Comparison of ENCODE assay signal across 1 cellular context in the genomic region with DNA sequence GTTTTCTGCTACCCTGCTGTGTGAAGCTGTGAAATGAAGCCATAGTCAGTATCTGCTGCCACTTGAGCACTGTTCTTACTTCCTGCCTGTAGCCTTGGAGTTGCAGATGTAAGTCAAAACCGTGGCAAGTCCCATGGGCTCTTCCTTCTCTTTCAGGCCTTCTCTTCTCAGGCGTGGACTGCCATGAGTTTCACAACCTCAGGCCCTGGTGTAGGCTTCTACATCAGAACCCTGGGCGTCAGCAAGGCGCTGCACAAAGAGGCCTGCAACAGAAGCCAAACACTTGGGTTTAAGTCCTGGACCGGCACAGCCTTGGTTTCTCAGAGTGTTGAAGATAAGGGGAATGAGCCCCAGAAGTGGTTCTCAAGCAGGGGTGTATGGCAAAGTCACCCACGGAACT.
TF ChIP-seq lines count a peak whose summit lies in the region.

No MANE protein-coding gene starts in this region.

TF ChIP-seq in H1, 55 proteins besides CTCF, POLR2A, EP300 and RAD21:
- TF ChIP-seq FOSL1 (IDR thresholded peaks at IDR 0.05; ENCODE audit: insufficient read depth, low read depth, low read length) (no peak), KDM5A (IDR thresholded peaks at IDR 0.05; ENCODE audit: low read length) (no peak), EGR1 (IDR thresholded peaks at IDR 0.05; ENCODE audit: borderline replicate concordance, low read depth, low read length) (no peak), BACH1 (IDR thresholded peaks at IDR 0.05; ENCODE audit: low read length) (no peak), BCL11A (IDR thresholded peaks at IDR 0.05; ENCODE audit: low read depth in 2 of 2, low read length in 2 of 2) (no peak), POU5F1 (IDR thresholded peaks at IDR 0.05; ENCODE audit: low read depth, low read length) (no peak), CBX5 (IDR thresholded peaks at IDR 0.05; ENCODE audit: low read depth, low read length) (no peak)
- TF ChIP-seq, protein P1, sequence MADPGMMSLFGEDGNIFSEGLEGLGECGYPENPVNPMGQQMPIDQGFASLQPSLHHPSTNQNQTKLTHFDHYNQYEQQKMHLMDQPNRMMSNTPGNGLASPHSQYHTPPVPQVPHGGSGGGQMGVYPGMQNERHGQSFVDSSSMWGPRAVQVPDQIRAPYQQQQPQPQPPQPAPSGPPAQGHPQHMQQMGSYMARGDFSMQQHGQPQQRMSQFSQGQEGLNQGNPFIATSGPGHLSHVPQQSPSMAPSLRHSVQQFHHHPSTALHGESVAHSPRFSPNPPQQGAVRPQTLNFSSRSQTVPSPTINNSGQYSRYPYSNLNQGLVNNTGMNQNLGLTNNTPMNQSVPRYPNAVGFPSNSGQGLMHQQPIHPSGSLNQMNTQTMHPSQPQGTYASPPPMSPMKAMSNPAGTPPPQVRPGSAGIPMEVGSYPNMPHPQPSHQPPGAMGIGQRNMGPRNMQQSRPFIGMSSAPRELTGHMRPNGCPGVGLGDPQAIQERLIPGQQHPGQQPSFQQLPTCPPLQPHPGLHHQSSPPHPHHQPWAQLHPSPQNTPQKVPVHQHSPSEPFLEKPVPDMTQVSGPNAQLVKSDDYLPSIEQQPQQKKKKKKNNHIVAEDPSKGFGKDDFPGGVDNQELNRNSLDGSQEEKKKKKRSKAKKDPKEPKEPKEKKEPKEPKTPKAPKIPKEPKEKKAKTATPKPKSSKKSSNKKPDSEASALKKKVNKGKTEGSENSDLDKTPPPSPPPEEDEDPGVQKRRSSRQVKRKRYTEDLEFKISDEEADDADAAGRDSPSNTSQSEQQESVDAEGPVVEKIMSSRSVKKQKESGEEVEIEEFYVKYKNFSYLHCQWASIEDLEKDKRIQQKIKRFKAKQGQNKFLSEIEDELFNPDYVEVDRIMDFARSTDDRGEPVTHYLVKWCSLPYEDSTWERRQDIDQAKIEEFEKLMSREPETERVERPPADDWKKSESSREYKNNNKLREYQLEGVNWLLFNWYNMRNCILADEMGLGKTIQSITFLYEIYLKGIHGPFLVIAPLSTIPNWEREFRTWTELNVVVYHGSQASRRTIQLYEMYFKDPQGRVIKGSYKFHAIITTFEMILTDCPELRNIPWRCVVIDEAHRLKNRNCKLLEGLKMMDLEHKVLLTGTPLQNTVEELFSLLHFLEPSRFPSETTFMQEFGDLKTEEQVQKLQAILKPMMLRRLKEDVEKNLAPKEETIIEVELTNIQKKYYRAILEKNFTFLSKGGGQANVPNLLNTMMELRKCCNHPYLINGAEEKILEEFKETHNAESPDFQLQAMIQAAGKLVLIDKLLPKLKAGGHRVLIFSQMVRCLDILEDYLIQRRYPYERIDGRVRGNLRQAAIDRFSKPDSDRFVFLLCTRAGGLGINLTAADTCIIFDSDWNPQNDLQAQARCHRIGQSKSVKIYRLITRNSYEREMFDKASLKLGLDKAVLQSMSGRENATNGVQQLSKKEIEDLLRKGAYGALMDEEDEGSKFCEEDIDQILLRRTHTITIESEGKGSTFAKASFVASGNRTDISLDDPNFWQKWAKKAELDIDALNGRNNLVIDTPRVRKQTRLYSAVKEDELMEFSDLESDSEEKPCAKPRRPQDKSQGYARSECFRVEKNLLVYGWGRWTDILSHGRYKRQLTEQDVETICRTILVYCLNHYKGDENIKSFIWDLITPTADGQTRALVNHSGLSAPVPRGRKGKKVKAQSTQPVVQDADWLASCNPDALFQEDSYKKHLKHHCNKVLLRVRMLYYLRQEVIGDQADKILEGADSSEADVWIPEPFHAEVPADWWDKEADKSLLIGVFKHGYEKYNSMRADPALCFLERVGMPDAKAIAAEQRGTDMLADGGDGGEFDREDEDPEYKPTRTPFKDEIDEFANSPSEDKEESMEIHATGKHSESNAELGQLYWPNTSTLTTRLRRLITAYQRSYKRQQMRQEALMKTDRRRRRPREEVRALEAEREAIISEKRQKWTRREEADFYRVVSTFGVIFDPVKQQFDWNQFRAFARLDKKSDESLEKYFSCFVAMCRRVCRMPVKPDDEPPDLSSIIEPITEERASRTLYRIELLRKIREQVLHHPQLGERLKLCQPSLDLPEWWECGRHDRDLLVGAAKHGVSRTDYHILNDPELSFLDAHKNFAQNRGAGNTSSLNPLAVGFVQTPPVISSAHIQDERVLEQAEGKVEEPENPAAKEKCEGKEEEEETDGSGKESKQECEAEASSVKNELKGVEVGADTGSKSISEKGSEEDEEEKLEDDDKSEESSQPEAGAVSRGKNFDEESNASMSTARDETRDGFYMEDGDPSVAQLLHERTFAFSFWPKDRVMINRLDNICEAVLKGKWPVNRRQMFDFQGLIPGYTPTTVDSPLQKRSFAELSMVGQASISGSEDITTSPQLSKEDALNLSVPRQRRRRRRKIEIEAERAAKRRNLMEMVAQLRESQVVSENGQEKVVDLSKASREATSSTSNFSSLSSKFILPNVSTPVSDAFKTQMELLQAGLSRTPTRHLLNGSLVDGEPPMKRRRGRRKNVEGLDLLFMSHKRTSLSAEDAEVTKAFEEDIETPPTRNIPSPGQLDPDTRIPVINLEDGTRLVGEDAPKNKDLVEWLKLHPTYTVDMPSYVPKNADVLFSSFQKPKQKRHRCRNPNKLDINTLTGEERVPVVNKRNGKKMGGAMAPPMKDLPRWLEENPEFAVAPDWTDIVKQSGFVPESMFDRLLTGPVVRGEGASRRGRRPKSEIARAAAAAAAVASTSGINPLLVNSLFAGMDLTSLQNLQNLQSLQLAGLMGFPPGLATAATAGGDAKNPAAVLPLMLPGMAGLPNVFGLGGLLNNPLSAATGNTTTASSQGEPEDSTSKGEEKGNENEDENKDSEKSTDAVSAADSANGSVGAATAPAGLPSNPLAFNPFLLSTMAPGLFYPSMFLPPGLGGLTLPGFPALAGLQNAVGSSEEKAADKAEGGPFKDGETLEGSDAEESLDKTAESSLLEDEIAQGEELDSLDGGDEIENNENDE (IDR thresholded peaks at IDR 0.05; ENCODE audit: insufficient replicate concordance, low read length): no peak
TF ChIP-seq in H1: peak in this region for 0.
